Comparison of ENCODE assay signal across 23 cellular contexts in genomic region chr4:8508731-8509130, GRCh38.
"Had no signal": no experiment of that assay in that cellular context is flagged by ENCODE, and none has a peak within 500 bp of the region (broad histone marks: within the 10 kb centered on the region; RNA-seq: fewer than 3 reads in every experiment).

No MANE protein-coding gene starts in this region.

- H3K9me3 Mint-ChIP-seq: effector memory CD8-positive, alpha-beta T cell; natural killer cell treated with Interleukin-12 subunit alpha and Interleukin-12 subunit beta and Interleukin-15 and Interleukin-18, amount 100 ng/mL, for 72 hours had no signal

- H3K36me3 Mint-ChIP-seq: mesothelial cell of epicardium; natural killer cell treated with Interleukin-12 subunit alpha and Interleukin-12 subunit beta and Interleukin-15 and Interleukin-18, amount 100 ng/mL, for 72 hours had no signal

- H3K27ac ChIP-seq: dorsolateral prefrontal cortex, epithelial cell of prostate, esophagus muscularis mucosa, gastroesophageal sphincter, right atrium auricular region, skin epidermis had no signal

- H3K4me3 ChIP-seq: dorsolateral prefrontal cortex, esophagus muscularis mucosa, gastroesophageal sphincter, right atrium auricular region, sigmoid colon, skin epidermis, thoracic aorta, upper lobe of left lung had no signal

- H3K27ac Mint-ChIP-seq: effector memory CD8-positive, alpha-beta T cell; mesothelial cell of epicardium; natural killer cell treated with Interleukin-12 subunit alpha and Interleukin-12 subunit beta and Interleukin-15 and Interleukin-18, amount 100 ng/mL, for 72 hours; stimulated activated naive B cell treated with anti-CD40 and anti-IgM and Interleukin-4, amounts not matched to agents 10 μg/mL and 1 μg/mL and 100 μg/mL, for 72 hours; stimulated activated naive CD8-positive, alpha-beta T cell treated with anti-CD3 and anti-CD28 coated beads, Interleukin-15, amount 100 ng/mL, for 72 hours had no signal

- H3K27me3 Mint-ChIP-seq: natural killer cell treated with Interleukin-12 subunit alpha and Interleukin-12 subunit beta and Interleukin-15 and Interleukin-18, amount 100 ng/mL, for 72 hours; stimulated activated naive CD8-positive, alpha-beta T cell treated with anti-CD3 and anti-CD28 coated beads, Interleukin-15, amount 100 ng/mL, for 72 hours had no signal

- H3K4me3 Mint-ChIP-seq: effector memory CD8-positive, alpha-beta T cell; mesothelial cell of epicardium; natural killer cell treated with Interleukin-12 subunit alpha and Interleukin-12 subunit beta and Interleukin-15 and Interleukin-18, amount 100 ng/mL, for 72 hours; stimulated activated naive B cell treated with anti-CD40 and anti-IgM and Interleukin-4, amounts not matched to agents 10 μg/mL and 1 μg/mL and 100 μg/mL, for 72 hours; stimulated activated naive CD8-positive, alpha-beta T cell treated with anti-CD3 and anti-CD28 coated beads, Interleukin-15, amount 100 ng/mL, for 72 hours had no signal

- H3K36me3 ChIP-seq: esophagus muscularis mucosa, gastroesophageal sphincter, right atrium auricular region, sigmoid colon, thoracic aorta, upper lobe of left lung had no signal

- DNase-seq: central memory CD4-positive, alpha-beta T cell; cortex of kidney; dorsolateral prefrontal cortex; effector memory CD8-positive, alpha-beta T cell; foreskin fibroblast; glutamatergic neuron; islet precursor cell; mammary epithelial cell; stimulated activated CD4-positive, alpha-beta T cell treated with anti-CD3 and anti-CD28 coated beads, Interleukin-2, amount 100 ng/mL, for 24 hours; stimulated activated CD4-positive, alpha-beta T cell treated with anti-CD3 and anti-CD28 coated beads, Interleukin-4, amount 100 ng/mL, for 4 hours; stimulated activated naive B cell treated with anti-CD40 and anti-IgM and Interleukin-4, amounts not matched to agents 10 μg/mL and 1 μg/mL and 100 μg/mL, for 72 hours; stimulated activated naive CD8-positive, alpha-beta T cell treated with anti-CD3 and anti-CD28 coated beads, Interleukin-15, amount 100 ng/mL, for 72 hours had no signal

- H3K9me3 ChIP-seq: esophagus muscularis mucosa, gastroesophageal sphincter, right atrium auricular region, sigmoid colon, thoracic aorta, upper lobe of left lung had no signal

- ATAC-seq: effector memory CD8-positive, alpha-beta T cell; gastroesophageal sphincter; left lobe of liver; natural killer cell treated with Interleukin-12 subunit alpha and Interleukin-12 subunit beta and Interleukin-15 and Interleukin-18, amount 100 ng/mL, for 72 hours; stimulated activated naive B cell treated with anti-CD40 and anti-IgM and Interleukin-4, amounts not matched to agents 10 μg/mL and 1 μg/mL and 100 μg/mL, for 72 hours; stimulated activated naive CD8-positive, alpha-beta T cell treated with anti-CD3 and anti-CD28 coated beads, Interleukin-15, amount 100 ng/mL, for 72 hours had no signal

- H3K4me1 Mint-ChIP-seq: stimulated activated naive B cell treated with anti-CD40 and anti-IgM and Interleukin-4, amounts not matched to agents 10 μg/mL and 1 μg/mL and 100 μg/mL, for 72 hours; stimulated activated naive CD8-positive, alpha-beta T cell treated with anti-CD3 and anti-CD28 coated beads, Interleukin-15, amount 100 ng/mL, for 72 hours had no signal

- H3K27me3 ChIP-seq: dorsolateral prefrontal cortex, esophagus muscularis mucosa, gastroesophageal sphincter, right atrium auricular region, sigmoid colon, upper lobe of left lung had no signal
